ENCODE assay signal across 8 cellular contexts in genomic region chr5:14685757-14686156, GRCh38. TPM values are rescaled to one million over a fixed set of nuclear protein-coding genes. Genes with fewer than 3 reads are reported as not detected.
A peak's percentile ranks its signal among the peaks of the same experiment; 100 is the strongest.
DNase-seq lines count a peak whose midpoint lies in the region; ATAC-seq and TF ChIP-seq lines count a peak whose summit lies in the region.

No MANE protein-coding gene starts in this region.

- peak; percentile 95 for ATAC-seq in HG03060 (IDR thresholded peaks at IDR 0.05; ENCODE audit: low read depth, unreplicated experiment)
- ATAC-seq in activated CD4-positive, CD25-positive, alpha-beta regulatory T cell treated with anti-CD3 and anti-CD28 coated beads, Interleukin-2, amount 50 U/mL, for 24 hours: peak; percentile 81 to 94

- TF ChIP-seq CTCF in endodermal cell (conservative IDR thresholded peaks at IDR 0.05): peak; percentile 80

- H3K27me3 Mint-ChIP-seq in endodermal cell (ENCODE audit: insufficient read depth): no peaks in the 10 kb centered on the region

- H3K9ac ChIP-seq in endodermal cell (ENCODE audit: extremely low read depth, low read length, poor library complexity, severe bottlenecking): no peak overlapping the region

- peak overlapping the region; percentile 22 for H3K27ac Mint-ChIP-seq in endodermal cell

- 53 to 79% methylated on average over 5 to 6 of the region's 6 CpGs for WGBS in endodermal cell (ENCODE audit: insufficient coverage in 1 of 2, insufficient read length in 1 of 2), 2 experiments

- peaks cover 17% of the 10 kb centered on the region for H3K9me3 ChIP-seq in endodermal cell (ENCODE audit: control insufficient read depth, low read length)

- H3K9me3 Mint-ChIP-seq in endodermal cell: peaks cover 5% of the 10 kb centered on the region

- no peak overlapping the region for H3K4me3 ChIP-seq in endodermal cell (ENCODE audit: low read length)

- no peaks in the 10 kb centered on the region for H3K27me3 ChIP-seq in endodermal cell (ENCODE audit: control insufficient read depth, insufficient read depth, low read length, poor library complexity, severe bottlenecking)

- no peak overlapping the region for H3K27ac ChIP-seq in endodermal cell (ENCODE audit: low read depth, low read length)

- TF ChIP-seq POLR2A in GM18951 (IDR thresholded peaks at IDR 0.05; ENCODE audit: extremely low read depth, insufficient read depth, insufficient read length): peak; percentile 24

- peak; percentile 69 for DNase-seq in COLO829 (ENCODE audit: low spot score)
- DNase-seq in NCI-H2171 (lab: John Stamatoyannopoulos, UW): peak; percentile 65
- peak; percentile 69 for DNase-seq in endodermal cell
- peak; percentile 64 for DNase-seq in myocyte (ENCODE audit: low read depth)
- no peak for DNase-seq in T-helper 9 cell

- H3K4me1 Mint-ChIP-seq in endodermal cell: no peaks in the 10 kb centered on the region

- no peak overlapping the region for H3K4me3 Mint-ChIP-seq in endodermal cell

- no peaks in the 10 kb centered on the region for H3K4me1 ChIP-seq in endodermal cell (ENCODE audit: control insufficient read depth, insufficient read depth, low read length)

- peaks cover 66% of the 10 kb centered on the region for H3K36me3 Mint-ChIP-seq in endodermal cell (ENCODE audit: low read depth)

- in situ Hi-C loops in GM18951 (cut with MboI; ENCODE audit: low sequenced_read_pairs, unreplicated experiment): no loop called here

- peaks cover 76% of the 10 kb centered on the region for H3K36me3 ChIP-seq in endodermal cell (ENCODE audit: control insufficient read depth, insufficient read depth, low read length)

RNA-seq across cellular contexts. Expression of gene OTULIN, which starts 21.2 kb away (rescaled TPM):
- total RNA-seq in endodermal cell: 10 to 100 TPM; 36.4 to 43.2 TPM
- polyA plus RNA-seq in endodermal cell (2013, experiment 1 of 2): 18.8 TPM
- 18.3 TPM for polyA plus RNA-seq in endodermal cell (2013, experiment 2 of 2)
- 32.2 and 34.5 TPM in 2 replicates for total RNA-seq in myocyte
- polyA plus RNA-seq in myocyte (2012): 12.9 TPM
